ENCODE assay signal across 26 cellular contexts in the genomic region with DNA sequence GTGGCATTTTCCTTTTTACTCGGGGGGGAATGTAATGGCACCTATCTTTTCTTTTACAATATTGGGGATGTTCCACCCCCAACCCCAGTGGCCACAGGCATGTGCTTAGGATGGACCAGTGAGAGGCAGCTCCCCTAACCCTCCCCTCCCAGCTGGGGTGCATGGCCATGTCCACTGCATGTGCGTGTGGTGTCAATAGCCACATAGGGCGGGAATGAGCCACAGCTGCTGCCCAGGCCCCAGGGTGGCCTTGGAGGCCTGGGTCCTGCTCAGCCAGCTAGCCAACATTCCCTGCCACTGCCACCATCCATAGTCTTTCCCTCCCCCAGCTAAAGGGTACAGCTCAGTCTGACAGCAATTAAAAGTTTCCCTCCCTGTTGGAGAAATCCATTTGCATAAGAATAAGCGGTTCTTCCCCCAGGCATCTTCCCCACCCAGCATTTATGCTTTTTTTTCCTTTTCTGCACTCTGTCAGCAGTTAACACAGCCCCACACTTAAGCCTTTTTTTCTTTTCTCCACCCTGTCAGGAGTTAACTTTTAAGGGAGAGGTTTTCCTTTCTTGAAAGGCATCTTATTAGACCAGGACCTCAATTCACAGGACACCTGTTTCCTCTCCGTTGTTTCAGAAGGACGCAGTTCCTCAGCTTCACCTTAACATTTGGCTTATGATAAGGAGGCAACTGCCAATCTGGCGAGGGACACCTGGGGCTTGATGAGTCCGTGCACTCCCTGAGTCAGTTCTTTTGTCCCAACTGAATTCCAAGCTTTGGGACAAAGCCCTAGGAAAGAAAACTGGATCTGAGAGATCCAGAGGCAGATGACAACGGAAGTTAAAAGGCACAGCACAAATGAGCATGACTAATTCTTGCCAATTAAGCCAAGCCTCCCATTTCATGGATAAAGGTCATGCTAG.
"Had no signal": no experiment of that assay in that cellular context is flagged by ENCODE, and none has a peak within 500 bp of the region (broad histone marks: within the 10 kb centered on the region; RNA-seq: fewer than 3 reads in every experiment).

No MANE protein-coding gene starts in this region.

- H3K27ac ChIP-seq: brain microvascular endothelial cell, SJSA1 had no signal

- H3K36me3 Mint-ChIP-seq: activated naive CD4-positive, alpha-beta T cell treated with anti-CD3 and anti-CD28 coated beads, Interleukin-2, amount 10 ng/mL, durations not matched to agents 7 days and 5 days; activated naive CD8-positive, alpha-beta T cell treated with anti-CD3 and anti-CD28 coated beads for 36 hours; T-cell had no signal

- H3K27me3 Mint-ChIP-seq: activated CD4-positive, alpha-beta T cell treated with anti-CD3 and anti-CD28 coated beads for 36 hours; activated CD8-positive, alpha-beta T cell treated with anti-CD3 and anti-CD28 coated beads for 36 hours; activated naive CD4-positive, alpha-beta T cell treated with anti-CD3 and anti-CD28 coated beads, Interleukin-2, amount 10 ng/mL, durations not matched to agents 7 days and 5 days; activated naive CD8-positive, alpha-beta T cell treated with anti-CD3 and anti-CD28 coated beads for 36 hours; T-cell had no signal

- ATAC-seq: activated CD4-positive, alpha-beta T cell treated with anti-CD3 and anti-CD28 coated beads for 36 hours; activated CD8-positive, alpha-beta T cell treated with anti-CD3 and anti-CD28 coated beads for 36 hours; activated T-cell treated with anti-CD3 and anti-CD28 coated beads, Interleukin-2, amount 50 U/mL, for 72 hours; T-cell had no signal

- H3K4me1 Mint-ChIP-seq: activated CD4-positive, alpha-beta T cell treated with anti-CD3 and anti-CD28 coated beads for 36 hours; activated naive CD4-positive, alpha-beta T cell treated with anti-CD3 and anti-CD28 coated beads, Interleukin-2, amount 10 ng/mL, durations not matched to agents 7 days and 5 days; activated naive CD8-positive, alpha-beta T cell treated with anti-CD3 and anti-CD28 coated beads for 36 hours; T-cell had no signal

- H3K9me3 ChIP-seq: MG63 had no signal

- H3K4me3 Mint-ChIP-seq: activated CD4-positive, alpha-beta T cell treated with anti-CD3 and anti-CD28 coated beads for 36 hours; activated CD8-positive, alpha-beta T cell treated with anti-CD3 and anti-CD28 coated beads for 36 hours; activated naive CD4-positive, alpha-beta T cell treated with anti-CD3 and anti-CD28 coated beads, Interleukin-2, amount 10 ng/mL, durations not matched to agents 7 days and 5 days; activated naive CD8-positive, alpha-beta T cell treated with anti-CD3 and anti-CD28 coated beads for 36 hours; activated T-cell treated with anti-CD3 and anti-CD28 coated beads, Interleukin-2, amount 50 U/mL, for 72 hours; T-cell had no signal

- H3K4me1 ChIP-seq: SJSA1 had no signal

- H3K27ac Mint-ChIP-seq: activated CD4-positive, alpha-beta T cell treated with anti-CD3 and anti-CD28 coated beads for 36 hours; activated CD8-positive, alpha-beta T cell treated with anti-CD3 and anti-CD28 coated beads for 36 hours; activated naive CD4-positive, alpha-beta T cell treated with anti-CD3 and anti-CD28 coated beads, Interleukin-2, amount 10 ng/mL, durations not matched to agents 7 days and 5 days; activated naive CD8-positive, alpha-beta T cell treated with anti-CD3 and anti-CD28 coated beads for 36 hours; activated T-cell treated with anti-CD3 and anti-CD28 coated beads, Interleukin-2, amount 50 U/mL, for 72 hours; activated T-helper 2 cell treated with anti-CD3 and anti-CD28 coated beads, Interferon-gamma antibody, Interleukin-2, Interleukin-4, amounts not matched to agents 10 μg/mL and 5 μg/mL and 100 μg/mL, durations not matched to agents 14 hours and 24 hours and 36 hours; T-cell had no signal

- H3K4me3 ChIP-seq: MG63, SJSA1 had no signal

- DNase-seq: activated CD4-positive, alpha-beta T cell treated with anti-CD3 and anti-CD28 coated beads for 36 hours; activated CD4-positive, CD25-positive, alpha-beta regulatory T cell; activated CD8-positive, alpha-beta memory T cell treated with anti-CD3 and anti-CD28 coated beads, Interleukin-2, amount 50 U/mL, for 4 hours; activated CD8-positive, alpha-beta T cell treated with anti-CD3 and anti-CD28 coated beads for 36 hours; activated gamma-delta T cell treated with Interleukin-2 at 50 U/mL for 16 hours; activated naive CD4-positive, alpha-beta T cell treated with anti-CD3 and anti-CD28 coated beads, Interleukin-2, amount 10 ng/mL, durations not matched to agents 7 days and 5 days; activated naive CD8-positive, alpha-beta T cell treated with anti-CD3 and anti-CD28 coated beads for 36 hours; activated T-cell treated with anti-CD3 and anti-CD28 coated beads, Interleukin-2, amount 50 U/mL, for 72 hours; brain microvascular endothelial cell; MG63; MV-4-11; NCI-H1092 treated with DMSO at 0.1 percent for 48 hours; NCI-H1417 treated with DMSO at 0.1 percent for 48 hours; NCI-H1694; NCI-H2029; NCI-H2107; NCI-H2171 treated with DMSO at 0.1 percent for 48 hours; NCI-H226; NCI-H526 treated with DMSO at 0.1 percent for 48 hours; NCI-H82; NK-92 treated with Interleukin-12 subunit alpha and Interleukin-12 subunit beta, amount 100 ng/mL, for 24 hours; T-cell; T-helper 2 cell; T1000 had no signal

- H3K27me3 ChIP-seq: brain microvascular endothelial cell, MG63, SJSA1 had no signal

- H3K36me3 ChIP-seq: brain microvascular endothelial cell, MG63, SJSA1 had no signal
